ENCODE assay signal across 21 cellular contexts in the genomic region with DNA sequence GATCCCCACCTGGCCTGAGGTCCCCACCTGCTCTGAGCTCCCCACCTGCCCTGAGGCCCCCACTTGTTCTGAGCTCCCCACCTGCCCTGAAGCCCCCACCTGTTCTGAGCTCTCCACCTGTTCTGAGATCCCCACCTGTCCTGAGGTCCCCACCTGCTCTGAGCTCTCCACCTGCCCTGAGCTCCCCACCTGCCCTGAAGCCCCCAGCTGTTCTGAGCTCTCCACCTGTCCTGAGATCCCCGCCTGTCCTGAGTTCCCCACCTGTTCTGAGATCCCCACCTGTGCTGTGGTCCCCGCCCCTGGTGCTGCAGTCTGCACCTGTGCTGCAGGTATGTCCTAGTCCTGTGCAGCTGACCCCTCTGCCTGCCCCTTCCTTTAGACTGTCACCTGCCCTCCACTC.
DNase-seq lines count a peak whose midpoint lies in the region; ATAC-seq, FAIRE-seq and TF ChIP-seq lines count a peak whose summit lies in the region.
"Had no signal": no experiment of that assay in that cellular context is flagged by ENCODE, and none has a peak within 500 bp of the region (broad histone marks: within the 10 kb centered on the region; RNA-seq: fewer than 3 reads in every experiment).

No MANE protein-coding gene starts in this region.

- ATAC-seq in stimulated activated naive CD8-positive, alpha-beta T cell treated with anti-CD3 and anti-CD28 coated beads, Interleukin-15, amount 100 ng/mL, for 72 hours = peak; percentile 26
- ATAC-seq in stimulated activated naive CD8-positive, alpha-beta T cell treated with anti-CD3 and anti-CD28 coated beads, Interleukin-15, Interleukin-2, amounts not matched to agents 100 U/mL and 50 U/mL, for 24 hours = no peak

- no peak for DNase-seq in stimulated activated naive CD8-positive, alpha-beta T cell treated with anti-CD3 and anti-CD28 coated beads, Interleukin-15, amount 100 ng/mL, for 72 hours
- DNase-seq in stimulated activated naive CD8-positive, alpha-beta T cell treated with anti-CD3 and anti-CD28 coated beads, Interleukin-15, Interleukin-2, amounts not matched to agents 100 U/mL and 50 U/mL, for 24 hours = no peak
- DNase-seq in kidney (peak; percentile 48), spleen (peak; percentile 40), GM12892 (ENCODE audit: insufficient read length) (no peak), PC-9 (no peak), NCI-H128 (lab: John Stamatoyannopoulos, UW; ENCODE audit: unreplicated experiment) (no peak)
- DNase-seq: COR-L47, DMS79, GM23248, KG1, NCI-H1092, NCI-H1436 treated with DMSO at 0.1 percent for 48 hours, NCI-H1930, NCI-H226, NCI-H524, SHP77 had no signal

- BruUV-seq in PC-9 (replicated peaks; lab: Mats Ljungman, UMichigan) = no TSS peak

- H3K36me3 ChIP-seq in kidney (ENCODE audit: control insufficient read depth in 1 of 2, insufficient read depth in 2 of 2, low read length in 2 of 2) (no peaks in the 10 kb centered on the region), spleen (no peaks in the 10 kb centered on the region), PC-9 (ENCODE audit: low read depth) (no peaks in the 10 kb centered on the region)
- H3K36me3 ChIP-seq: HAP-1 had no signal

- intact Hi-C loops in kidney (cut with DNase I) (no loop called here), spleen (cut with DNase I; ENCODE audit: low total_unique reads) (no loop called here), PC-9 (cut with micrococcal nuclease; ENCODE audit: unreplicated experiment) (no loop called here)

- POLR2A ChIA-PET in PC-9 (lab: Charles Lee; ENCODE audit: unreplicated experiment) = interaction anchor here (0.6 kb wide), 1 partner anchor 598 kb away, joined by 6 read pairs; no protein-coding TSS in a partner anchor

- 0 to 43% (median 0%) methylated on average over 2 of the region's 2 CpGs for WGBS in spleen, 5 donors

- H3K4me2 ChIP-seq in PC-9 = no peak overlapping the region

- H3K27ac ChIP-seq in kidney (ENCODE audit: low read depth in 2 of 2, low read length in 2 of 2) (no peak overlapping the region), spleen (no peak overlapping the region), PC-9 (no peak overlapping the region)
- H3K27ac ChIP-seq: GM23248, HL-60 had no signal

- H3K9me2 ChIP-seq in PC-9 (ENCODE audit: insufficient read depth) = no peaks in the 10 kb centered on the region

- H3K9ac ChIP-seq in kidney (ENCODE audit: low read length in 2 of 2) = no peak overlapping the region
- H3K9ac ChIP-seq: GM23248 had no signal

- FAIRE-seq in kidney (lab: Jason Lieb, UNC) (no peak), GM12892 (lab: Jason Lieb, UNC) (no peak)
- FAIRE-seq: RCC 7860 had no signal

- H3K27me3 ChIP-seq in spleen (replicated peaks in 1 of 7) = no peaks in the 10 kb centered on the region
- H3K27me3 ChIP-seq in PC-9 (ENCODE audit: insufficient read depth, low read depth) = peaks cover 38% of the 10 kb centered on the region

- TF ChIP-seq CTCF in kidney (IDR thresholded peaks at IDR 0.05; ENCODE audit: borderline replicate concordance, extremely low read depth, insufficient read depth) (no peak), spleen (IDR thresholded peaks at IDR 0.05 in 8 of 11, conservative IDR thresholded peaks at IDR 0.05 in 3 of 11) (no peak), PC-9 (conservative IDR thresholded peaks at IDR 0.05) (no peak)

- H2AFZ ChIP-seq in PC-9 = no peak overlapping the region
- H2AFZ ChIP-seq: GM23248 had no signal

- H3K4me1 Mint-ChIP-seq in stimulated activated naive CD8-positive, alpha-beta T cell treated with anti-CD3 and anti-CD28 coated beads, Interleukin-15, amount 100 ng/mL, for 72 hours = no peaks in the 10 kb centered on the region

- no peak overlapping the region for H3K4me3 ChIP-seq in kidney (ENCODE audit: low read length in 2 of 2)
- H3K4me3 ChIP-seq in spleen = no peak overlapping the region
- no peak overlapping the region for H3K4me3 ChIP-seq in PC-9
- H3K4me3 ChIP-seq: GM23248, HAP-1 had no signal

- peaks cover 0 to 14% of the 10 kb centered on the region in 2 donors for H3K9me3 Mint-ChIP-seq in stimulated activated naive CD8-positive, alpha-beta T cell treated with anti-CD3 and anti-CD28 coated beads, Interleukin-15, amount 100 ng/mL, for 72 hours

- no peak overlapping the region for H3K4me3 Mint-ChIP-seq in stimulated activated naive CD8-positive, alpha-beta T cell treated with anti-CD3 and anti-CD28 coated beads, Interleukin-15, amount 100 ng/mL, for 72 hours
- H3K4me3 Mint-ChIP-seq: CD4-positive, alpha-beta T cell had no signal

- H3K4me1 ChIP-seq in kidney (ENCODE audit: control insufficient read depth in 1 of 2, insufficient read depth in 1 of 2, low read depth in 1 of 2, low read length in 2 of 2) = peaks cover 0 to 2% of the 10 kb centered on the region in 2 donors
- no peaks in the 10 kb centered on the region for H3K4me1 ChIP-seq in spleen
- H3K4me1 ChIP-seq in PC-9 (replicated peaks; ENCODE audit: insufficient read depth) = no peaks in the 10 kb centered on the region
- H3K4me1 ChIP-seq: HAP-1 had no signal

- TF ChIP-seq POLR2A in spleen (IDR thresholded peaks at IDR 0.05) (no peak), GM12892 (IDR thresholded peaks at IDR 0.05; ENCODE audit: low read depth, low read length) (no peak)

- no peaks in the 10 kb centered on the region for H4K20me1 ChIP-seq in PC-9 (ENCODE audit: insufficient read depth)

- peaks cover 32% of the 10 kb centered on the region for H3K27me3 Mint-ChIP-seq in stimulated activated naive CD8-positive, alpha-beta T cell treated with anti-CD3 and anti-CD28 coated beads, Interleukin-15, amount 100 ng/mL, for 72 hours
- H3K27me3 Mint-ChIP-seq: CD4-positive, alpha-beta T cell had no signal

- H3K79me2 ChIP-seq in PC-9 (ENCODE audit: low read depth) = no peaks in the 10 kb centered on the region

- peak overlapping the region in 1 of 2 donors; percentile 72 for H3K27ac Mint-ChIP-seq in stimulated activated naive CD8-positive, alpha-beta T cell treated with anti-CD3 and anti-CD28 coated beads, Interleukin-15, amount 100 ng/mL, for 72 hours
- H3K27ac Mint-ChIP-seq: CD4-positive, alpha-beta T cell had no signal

- no peaks in the 10 kb centered on the region for H3K9me3 ChIP-seq in kidney (ENCODE audit: control insufficient read depth in 1 of 2, low read length in 2 of 2)
- peaks cover 0 to 8% (median 2%) of the 10 kb centered on the region in 8 donors for H3K9me3 ChIP-seq in spleen
- no peaks in the 10 kb centered on the region for H3K9me3 ChIP-seq in PC-9 (ENCODE audit: insufficient read depth, low read depth)
- H3K9me3 ChIP-seq: HAP-1 had no signal

- no peaks in the 10 kb centered on the region for H3F3A ChIP-seq in PC-9 (ENCODE audit: insufficient read depth, low read depth)

- CTCF ChIA-PET in PC-9 (lab: Charles Lee) = no interaction called here

Comparison
In these comparisons a context has a peak if more than half of its experiments do, and no peak if none do; other contexts are left out.
1. DNase-seq: peak in kidney (single experiment) and spleen (single experiment); none in stimulated activated naive CD8-positive, alpha-beta T cell treated with anti-CD3 and anti-CD28 coated beads, Interleukin-15, amount 100 ng/mL, for 72 hours (0 of 2), stimulated activated naive CD8-positive, alpha-beta T cell treated with anti-CD3 and anti-CD28 coated beads, Interleukin-15, Interleukin-2, amounts not matched to agents 100 U/mL and 50 U/mL, for 24 hours (single experiment), GM12892 (single experiment), PC-9 (0 of 2) and NCI-H128 (single experiment).